7 cellular contexts compared by ENCODE assay signal in genomic region chr15:90000175-90000923, GRCh38. TPM values are rescaled to one million over a fixed set of nuclear protein-coding genes. Genes with fewer than 3 reads are reported as not detected.
DNase-seq lines count a peak whose midpoint lies in the region; ATAC-seq and TF ChIP-seq lines count a peak whose summit lies in the region.

No MANE protein-coding gene starts in this region.

- H3K36me3 ChIP-seq in mammary epithelial cell (ENCODE audit: insufficient read depth, low read length): no peaks in the 10 kb centered on the region
- H3K36me3 ChIP-seq in stomach smooth muscle (ENCODE audit: control insufficient read depth in 2 of 2, insufficient read depth in 2 of 2, low read length in 2 of 2): no peaks in the 10 kb centered on the region

- no peaks in the 10 kb centered on the region for H3K27me3 ChIP-seq in mammary epithelial cell (ENCODE audit: insufficient read depth, low read length)
- no peaks in the 10 kb centered on the region for H3K27me3 ChIP-seq in stomach smooth muscle (ENCODE audit: control insufficient read depth in 1 of 2, insufficient read depth in 2 of 2, low read length in 2 of 2)

- DNase-seq in GM10266 (ENCODE audit: extremely low spot score): peak; percentile 68
- peak; percentile 55 for DNase-seq in NCI-H2171 (lab: John Stamatoyannopoulos, UW)
- DNase-seq in mammary epithelial cell: no peak
- DNase-seq in kidney tubule cell (ENCODE audit: low spot score): peak; percentile 39
- no peak for DNase-seq in NCI-H1436 (lab: John Stamatoyannopoulos, UW)

- dilution Hi-C loops in mammary epithelial cell (cut with HindIII; ENCODE audit: low sequenced_read_pairs): no loop called here

- peak overlapping the region; percentile 84 for H3K27ac ChIP-seq in mammary epithelial cell (ENCODE audit: insufficient read depth, low read depth, low read length)
- peak overlapping the region; percentile 73 for H3K27ac ChIP-seq in stomach smooth muscle (ENCODE audit: low read length)

- H3K4me3 ChIP-seq in mammary epithelial cell (replicated peaks in 1 of 3; ENCODE audit: insufficient read depth in 1 of 3, low read depth in 2 of 3, low read length in 3 of 3) (peak overlapping the region; percentile 64 to 85 (median 70)), stomach smooth muscle (ENCODE audit: low read length in 2 of 2) (peak overlapping the region; percentile 74 to 93)

- WGBS in mammary epithelial cell (ENCODE audit: low coverage, missing lambda C conversion rate): 8% methylated on average over 11 of the region's 62 CpGs

- no TSS peak for BruUV-seq in mammary epithelial cell (replicated peaks; lab: Mats Ljungman, UMichigan)

- H3K4me2 ChIP-seq in mammary epithelial cell (ENCODE audit: insufficient read depth, low read depth, low read length): peak overlapping the region; percentile 93

- ATAC-seq in GM18861 (IDR thresholded peaks at IDR 0.05; ENCODE audit: unreplicated experiment): no peak

- H3K9me3 ChIP-seq in mammary epithelial cell (replicated peaks; ENCODE audit: insufficient read depth, low read length) (no peaks in the 10 kb centered on the region), stomach smooth muscle (ENCODE audit: control insufficient read depth in 2 of 2, low read length in 2 of 2) (no peaks in the 10 kb centered on the region)

- H3K9ac ChIP-seq in mammary epithelial cell (ENCODE audit: insufficient read depth, low read length) (peak overlapping the region; percentile 94), stomach smooth muscle (ENCODE audit: low read length in 2 of 2) (peak overlapping the region; percentile 21 to 76)

- H4K20me1 ChIP-seq in mammary epithelial cell (ENCODE audit: insufficient read depth, low read length): no peaks in the 10 kb centered on the region

- peaks cover 59% of the 10 kb centered on the region for H3K4me1 ChIP-seq in mammary epithelial cell (ENCODE audit: insufficient read depth, low read length)
- peaks cover 27% of the 10 kb centered on the region for H3K4me1 ChIP-seq in stomach smooth muscle (ENCODE audit: control insufficient read depth, insufficient read depth, low read length)

- in situ Hi-C loops in mammary epithelial cell (cut with MboI; ENCODE audit: low sequenced_read_pairs in 2 of 2): no loop called here

- H3K79me2 ChIP-seq in mammary epithelial cell (ENCODE audit: insufficient read depth, low read length): peaks cover 31% of the 10 kb centered on the region

- TF ChIP-seq CTCF in GM10266 (IDR thresholded peaks at IDR 0.05; ENCODE audit: control insufficient read depth, insufficient read depth, low read depth, missing control alignments) (no peak), mammary epithelial cell (conservative IDR thresholded peaks at IDR 0.05 in 1 of 2, IDR thresholded peaks at IDR 0.05 in 1 of 2; ENCODE audit: extremely low read depth in 1 of 2, insufficient read depth in 1 of 2, low read depth in 1 of 2, low read length in 2 of 2) (no peak)

- CTCF ChIA-PET in mammary epithelial cell (lab: Charles Lee; ENCODE audit: low non-redundant PET): no interaction called here

- intact Hi-C loops in mammary epithelial cell (cut with micrococcal nuclease): no loop called here

- peak overlapping the region; percentile 83 for H2AFZ ChIP-seq in mammary epithelial cell (ENCODE audit: low read depth, low read length)

RNA-seq across cellular contexts. Expression of gene ZNF710, which starts 0.8 kb away (rescaled TPM):
- total RNA-seq in mammary epithelial cell: 10 to 100 TPM in 1 of 2 donors, 1 to 10 TPM in 1; 9.7 to 18.3 TPM
- polyA plus RNA-seq in mammary epithelial cell: 2.8 TPM
- polyA minus RNA-seq in mammary epithelial cell: 16.2 TPM

Comparison
In these comparisons a context has a peak if more than half of its experiments do, and no peak if none do; other contexts are left out.
1. DNase-seq: peak in GM10266 (single experiment), NCI-H2171 (single experiment) and kidney tubule cell (single experiment); none in mammary epithelial cell (single experiment) and NCI-H1436 (single experiment).